Comparison of ENCODE assay signal across 1 cellular context in the genomic region with DNA sequence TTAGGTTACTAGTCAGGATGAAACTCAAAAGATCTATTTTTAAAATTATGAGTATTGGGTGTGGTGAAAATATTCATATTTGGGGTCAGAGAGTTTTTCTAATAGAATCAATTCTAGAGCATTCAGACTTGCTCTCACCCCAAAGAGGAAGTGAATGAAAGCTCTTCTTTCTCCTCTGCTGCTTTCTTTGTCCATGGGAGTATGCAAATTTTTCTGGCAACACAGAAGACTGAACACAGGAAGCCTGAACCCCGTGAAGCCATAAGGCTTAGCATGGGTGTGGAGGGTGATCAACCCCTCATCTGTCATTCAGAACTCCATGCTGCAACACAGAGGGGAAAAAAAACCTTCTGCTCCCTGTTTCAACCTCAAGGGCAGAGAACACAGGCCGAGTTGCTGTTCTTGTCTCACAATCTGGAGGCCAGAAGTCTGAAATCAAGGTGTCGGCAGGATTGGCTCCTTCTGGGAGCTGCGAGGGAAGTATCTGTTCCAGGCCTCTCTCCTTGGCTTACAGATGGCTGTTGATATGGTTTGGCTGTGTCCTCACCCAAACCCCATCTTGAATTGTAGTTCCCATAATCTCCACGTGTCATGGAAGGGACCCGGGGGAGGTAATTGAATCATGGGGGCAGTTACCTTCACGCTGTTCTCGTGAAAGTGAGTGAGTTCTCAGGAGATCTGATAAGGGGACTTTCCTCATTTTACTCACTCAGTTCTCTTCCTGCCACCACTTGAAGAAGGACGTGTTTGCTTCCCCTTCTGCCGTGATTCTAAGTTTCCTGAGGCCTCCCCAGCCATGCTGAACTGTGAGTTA.
A peak's percentile ranks its signal among the peaks of the same experiment; 100 is the strongest.
TF ChIP-seq lines count a peak whose summit lies in the region.

No MANE protein-coding gene starts in this region.

TF ChIP-seq in K562, 482 proteins besides CTCF, POLR2A, EP300 and RAD21 (continued from another document and continues in another):
- TF ChIP-seq, protein P1, sequence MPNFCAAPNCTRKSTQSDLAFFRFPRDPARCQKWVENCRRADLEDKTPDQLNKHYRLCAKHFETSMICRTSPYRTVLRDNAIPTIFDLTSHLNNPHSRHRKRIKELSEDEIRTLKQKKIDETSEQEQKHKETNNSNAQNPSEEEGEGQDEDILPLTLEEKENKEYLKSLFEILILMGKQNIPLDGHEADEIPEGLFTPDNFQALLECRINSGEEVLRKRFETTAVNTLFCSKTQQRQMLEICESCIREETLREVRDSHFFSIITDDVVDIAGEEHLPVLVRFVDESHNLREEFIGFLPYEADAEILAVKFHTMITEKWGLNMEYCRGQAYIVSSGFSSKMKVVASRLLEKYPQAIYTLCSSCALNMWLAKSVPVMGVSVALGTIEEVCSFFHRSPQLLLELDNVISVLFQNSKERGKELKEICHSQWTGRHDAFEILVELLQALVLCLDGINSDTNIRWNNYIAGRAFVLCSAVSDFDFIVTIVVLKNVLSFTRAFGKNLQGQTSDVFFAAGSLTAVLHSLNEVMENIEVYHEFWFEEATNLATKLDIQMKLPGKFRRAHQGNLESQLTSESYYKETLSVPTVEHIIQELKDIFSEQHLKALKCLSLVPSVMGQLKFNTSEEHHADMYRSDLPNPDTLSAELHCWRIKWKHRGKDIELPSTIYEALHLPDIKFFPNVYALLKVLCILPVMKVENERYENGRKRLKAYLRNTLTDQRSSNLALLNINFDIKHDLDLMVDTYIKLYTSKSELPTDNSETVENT (CRISPR knock-in tag; IDR thresholded peaks at IDR 0.05) = no peak
- TF ChIP-seq CHCHD3 (CRISPR knock-in tag; IDR thresholded peaks at IDR 0.05) (no peak), ETV5 (CRISPR knock-in tag; IDR thresholded peaks at IDR 0.05; ENCODE audit: low read depth) (0 out of 2 replicates have a peak, but pooled peaks have one; percentile 20), PYGO2 (tag; IDR thresholded peaks at IDR 0.05) (no peak), MXI1 (IDR thresholded peaks at IDR 0.05; ENCODE audit: low read depth, low read length) (no peak), NFRKB (IDR thresholded peaks at IDR 0.05; ENCODE audit: low read depth) (peak; percentile 77; the same call in 1 of the 2 replicates), SOX6 (IDR thresholded peaks at IDR 0.05) (peak; percentile 44), ZNF212 (CRISPR knock-in tag; IDR thresholded peaks at IDR 0.05) (no peak), PURB (CRISPR knock-in tag; IDR thresholded peaks at IDR 0.05; ENCODE audit: low read depth) (no peak), ZNF408 (CRISPR knock-in tag; IDR thresholded peaks at IDR 0.05; ENCODE audit: low read depth) (no peak), ARNT (IDR thresholded peaks at IDR 0.05) (no peak), ZNF764 (CRISPR knock-in tag; IDR thresholded peaks at IDR 0.05; ENCODE audit: low read depth) (no peak), ZNF696 (CRISPR knock-in tag; conservative IDR thresholded peaks at IDR 0.05) (no peak), HCFC1 (IDR thresholded peaks at IDR 0.05; ENCODE audit: low read depth, low read length) (0 out of 2 replicates have a peak, but pooled peaks have one; percentile 4), PHF8 (IDR thresholded peaks at IDR 0.05; ENCODE audit: borderline replicate concordance, low read length) (peak; percentile 35; the same call in 1 of the 2 replicates), TAF7 (tag; IDR thresholded peaks at IDR 0.05) (peak; percentile 28; the same call in 1 of the 2 replicates), POLR2B (IDR thresholded peaks at IDR 0.05; ENCODE audit: low read depth, partially characterized antibody) (no peak), SRF (CRISPR knock-in tag; IDR thresholded peaks at IDR 0.05) (no peak), YY1 (IDR thresholded peaks at IDR 0.05; ENCODE audit: borderline replicate concordance in 1 of 3, control insufficient read depth in 1 of 3, extremely low read depth in 1 of 3, insufficient read depth in 3 of 3, insufficient read length in 1 of 3, insufficient replicate concordance in 2 of 3, low read depth in 1 of 3, low read length in 2 of 3) (peak in 2 of 3 experiments; percentile 44 to 66), TRIM28 (IDR thresholded peaks at IDR 0.05) (no peak), ZNF217 (CRISPR knock-in tag; IDR thresholded peaks at IDR 0.05) (no peak), HDGF (IDR thresholded peaks at IDR 0.05) (no peak), NFIC (IDR thresholded peaks at IDR 0.05) (peak; percentile 23; the same call in 1 of the 2 replicates), ZNF707 (CRISPR knock-in tag; conservative IDR thresholded peaks at IDR 0.05) (0 out of 2 replicates have a peak, but pooled peaks have one; percentile 16), ZFX (CRISPR knock-in tag; IDR thresholded peaks at IDR 0.05) (peak; percentile 66), RHOXF2B (CRISPR knock-in tag; conservative IDR thresholded peaks at IDR 0.05) (no peak), PTRF (tag; IDR thresholded peaks at IDR 0.05) (0 out of 2 replicates have a peak, but pooled peaks have one; percentile 22), HDAC1 (IDR thresholded peaks at IDR 0.05) (0 out of 4 replicates have a peak, but pooled peaks of 1 of the 2 experiments have one; percentile 24), CBFA2T3 (IDR thresholded peaks at IDR 0.05) (peak; percentile 91), TRIM24 (IDR thresholded peaks at IDR 0.05) (peak in 1 of 2 experiments; percentile 50; a peak in 2 of 4 replicates), RCOR1 (IDR thresholded peaks at IDR 0.05; ENCODE audit: borderline replicate concordance in 1 of 2, low read depth in 2 of 2, low read length in 2 of 2) (0 out of 4 replicates have a peak, but pooled peaks of 1 of the 2 experiments have one; percentile 17), MTA3 (IDR thresholded peaks at IDR 0.05; ENCODE audit: borderline replicate concordance) (0 out of 2 replicates have a peak, but pooled peaks have one; percentile 33), CEBPB (tag; IDR thresholded peaks at IDR 0.05) (no peak), ZNF695 (CRISPR knock-in tag; IDR thresholded peaks at IDR 0.05) (no peak), POLR2H (tag; IDR thresholded peaks at IDR 0.05; ENCODE audit: low read depth) (peak; percentile 53), HIVEP1 (CRISPR knock-in tag; IDR thresholded peaks at IDR 0.05) (peak; percentile 24; the same call in 1 of the 2 replicates), FOXK1 (CRISPR knock-in tag; IDR thresholded peaks at IDR 0.05; ENCODE audit: borderline replicate concordance) (no peak), NCOA1 (IDR thresholded peaks at IDR 0.05; ENCODE audit: low read depth) (no peak)
- TF ChIP-seq, protein P2, sequence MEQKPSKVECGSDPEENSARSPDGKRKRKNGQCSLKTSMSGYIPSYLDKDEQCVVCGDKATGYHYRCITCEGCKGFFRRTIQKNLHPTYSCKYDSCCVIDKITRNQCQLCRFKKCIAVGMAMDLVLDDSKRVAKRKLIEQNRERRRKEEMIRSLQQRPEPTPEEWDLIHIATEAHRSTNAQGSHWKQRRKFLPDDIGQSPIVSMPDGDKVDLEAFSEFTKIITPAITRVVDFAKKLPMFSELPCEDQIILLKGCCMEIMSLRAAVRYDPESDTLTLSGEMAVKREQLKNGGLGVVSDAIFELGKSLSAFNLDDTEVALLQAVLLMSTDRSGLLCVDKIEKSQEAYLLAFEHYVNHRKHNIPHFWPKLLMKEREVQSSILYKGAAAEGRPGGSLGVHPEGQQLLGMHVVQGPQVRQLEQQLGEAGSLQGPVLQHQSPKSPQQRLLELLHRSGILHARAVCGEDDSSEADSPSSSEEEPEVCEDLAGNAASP (IDR thresholded peaks at IDR 0.05) = no peak
- TF ChIP-seq, protein P3, sequence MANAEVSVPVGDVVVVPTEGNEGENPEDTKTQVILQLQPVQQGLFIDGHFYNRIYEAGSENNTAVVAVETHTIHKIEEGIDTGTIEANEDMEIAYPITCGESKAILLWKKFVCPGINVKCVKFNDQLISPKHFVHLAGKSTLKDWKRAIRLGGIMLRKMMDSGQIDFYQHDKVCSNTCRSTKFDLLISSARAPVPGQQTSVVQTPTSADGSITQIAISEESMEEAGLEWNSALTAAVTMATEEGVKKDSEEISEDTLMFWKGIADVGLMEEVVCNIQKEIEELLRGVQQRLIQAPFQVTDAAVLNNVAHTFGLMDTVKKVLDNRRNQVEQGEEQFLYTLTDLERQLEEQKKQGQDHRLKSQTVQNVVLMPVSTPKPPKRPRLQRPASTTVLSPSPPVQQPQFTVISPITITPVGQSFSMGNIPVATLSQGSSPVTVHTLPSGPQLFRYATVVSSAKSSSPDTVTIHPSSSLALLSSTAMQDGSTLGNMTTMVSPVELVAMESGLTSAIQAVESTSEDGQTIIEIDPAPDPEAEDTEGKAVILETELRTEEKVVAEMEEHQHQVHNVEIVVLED (CRISPR knock-in tag; IDR thresholded peaks at IDR 0.05) = no peak
- TF ChIP-seq, protein P4, sequence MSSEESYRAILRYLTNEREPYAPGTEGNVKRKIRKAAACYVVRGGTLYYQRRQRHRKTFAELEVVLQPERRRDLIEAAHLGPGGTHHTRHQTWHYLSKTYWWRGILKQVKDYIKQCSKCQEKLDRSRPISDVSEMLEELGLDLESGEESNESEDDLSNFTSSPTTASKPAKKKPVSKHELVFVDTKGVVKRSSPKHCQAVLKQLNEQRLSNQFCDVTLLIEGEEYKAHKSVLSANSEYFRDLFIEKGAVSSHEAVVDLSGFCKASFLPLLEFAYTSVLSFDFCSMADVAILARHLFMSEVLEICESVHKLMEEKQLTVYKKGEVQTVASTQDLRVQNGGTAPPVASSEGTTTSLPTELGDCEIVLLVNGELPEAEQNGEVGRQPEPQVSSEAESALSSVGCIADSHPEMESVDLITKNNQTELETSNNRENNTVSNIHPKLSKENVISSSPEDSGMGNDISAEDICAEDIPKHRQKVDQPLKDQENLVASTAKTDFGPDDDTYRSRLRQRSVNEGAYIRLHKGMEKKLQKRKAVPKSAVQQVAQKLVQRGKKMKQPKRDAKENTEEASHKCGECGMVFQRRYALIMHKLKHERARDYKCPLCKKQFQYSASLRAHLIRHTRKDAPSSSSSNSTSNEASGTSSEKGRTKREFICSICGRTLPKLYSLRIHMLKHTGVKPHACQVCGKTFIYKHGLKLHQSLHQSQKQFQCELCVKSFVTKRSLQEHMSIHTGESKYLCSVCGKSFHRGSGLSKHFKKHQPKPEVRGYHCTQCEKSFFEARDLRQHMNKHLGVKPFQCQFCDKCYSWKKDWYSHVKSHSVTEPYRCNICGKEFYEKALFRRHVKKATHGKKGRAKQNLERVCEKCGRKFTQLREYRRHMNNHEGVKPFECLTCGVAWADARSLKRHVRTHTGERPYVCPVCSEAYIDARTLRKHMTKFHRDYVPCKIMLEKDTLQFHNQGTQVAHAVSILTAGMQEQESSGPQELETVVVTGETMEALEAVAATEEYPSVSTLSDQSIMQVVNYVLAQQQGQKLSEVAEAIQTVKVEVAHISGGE (CRISPR knock-in tag; IDR thresholded peaks at IDR 0.05) = peak in 1 of 3 experiments; percentile 40; a peak in 1 of 6 replicates
- TF ChIP-seq, protein P5, sequence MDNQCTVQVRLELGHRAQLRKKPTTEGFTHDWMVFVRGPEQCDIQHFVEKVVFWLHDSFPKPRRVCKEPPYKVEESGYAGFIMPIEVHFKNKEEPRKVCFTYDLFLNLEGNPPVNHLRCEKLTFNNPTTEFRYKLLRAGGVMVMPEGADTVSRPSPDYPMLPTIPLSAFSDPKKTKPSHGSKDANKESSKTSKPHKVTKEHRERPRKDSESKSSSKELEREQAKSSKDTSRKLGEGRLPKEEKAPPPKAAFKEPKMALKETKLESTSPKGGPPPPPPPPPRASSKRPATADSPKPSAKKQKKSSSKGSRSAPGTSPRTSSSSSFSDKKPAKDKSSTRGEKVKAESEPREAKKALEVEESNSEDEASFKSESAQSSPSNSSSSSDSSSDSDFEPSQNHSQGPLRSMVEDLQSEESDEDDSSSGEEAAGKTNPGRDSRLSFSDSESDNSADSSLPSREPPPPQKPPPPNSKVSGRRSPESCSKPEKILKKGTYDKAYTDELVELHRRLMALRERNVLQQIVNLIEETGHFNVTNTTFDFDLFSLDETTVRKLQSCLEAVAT (IDR thresholded peaks at IDR 0.05) = no peak
- TF ChIP-seq, protein P6, sequence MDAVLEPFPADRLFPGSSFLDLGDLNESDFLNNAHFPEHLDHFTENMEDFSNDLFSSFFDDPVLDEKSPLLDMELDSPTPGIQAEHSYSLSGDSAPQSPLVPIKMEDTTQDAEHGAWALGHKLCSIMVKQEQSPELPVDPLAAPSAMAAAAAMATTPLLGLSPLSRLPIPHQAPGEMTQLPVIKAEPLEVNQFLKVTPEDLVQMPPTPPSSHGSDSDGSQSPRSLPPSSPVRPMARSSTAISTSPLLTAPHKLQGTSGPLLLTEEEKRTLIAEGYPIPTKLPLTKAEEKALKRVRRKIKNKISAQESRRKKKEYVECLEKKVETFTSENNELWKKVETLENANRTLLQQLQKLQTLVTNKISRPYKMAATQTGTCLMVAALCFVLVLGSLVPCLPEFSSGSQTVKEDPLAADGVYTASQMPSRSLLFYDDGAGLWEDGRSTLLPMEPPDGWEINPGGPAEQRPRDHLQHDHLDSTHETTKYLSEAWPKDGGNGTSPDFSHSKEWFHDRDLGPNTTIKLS (IDR thresholded peaks at IDR 0.05; ENCODE audit: borderline replicate concordance, low read depth) = peak; percentile 80; the same call in 1 of the 2 replicates
- TF ChIP-seq, protein P7, sequence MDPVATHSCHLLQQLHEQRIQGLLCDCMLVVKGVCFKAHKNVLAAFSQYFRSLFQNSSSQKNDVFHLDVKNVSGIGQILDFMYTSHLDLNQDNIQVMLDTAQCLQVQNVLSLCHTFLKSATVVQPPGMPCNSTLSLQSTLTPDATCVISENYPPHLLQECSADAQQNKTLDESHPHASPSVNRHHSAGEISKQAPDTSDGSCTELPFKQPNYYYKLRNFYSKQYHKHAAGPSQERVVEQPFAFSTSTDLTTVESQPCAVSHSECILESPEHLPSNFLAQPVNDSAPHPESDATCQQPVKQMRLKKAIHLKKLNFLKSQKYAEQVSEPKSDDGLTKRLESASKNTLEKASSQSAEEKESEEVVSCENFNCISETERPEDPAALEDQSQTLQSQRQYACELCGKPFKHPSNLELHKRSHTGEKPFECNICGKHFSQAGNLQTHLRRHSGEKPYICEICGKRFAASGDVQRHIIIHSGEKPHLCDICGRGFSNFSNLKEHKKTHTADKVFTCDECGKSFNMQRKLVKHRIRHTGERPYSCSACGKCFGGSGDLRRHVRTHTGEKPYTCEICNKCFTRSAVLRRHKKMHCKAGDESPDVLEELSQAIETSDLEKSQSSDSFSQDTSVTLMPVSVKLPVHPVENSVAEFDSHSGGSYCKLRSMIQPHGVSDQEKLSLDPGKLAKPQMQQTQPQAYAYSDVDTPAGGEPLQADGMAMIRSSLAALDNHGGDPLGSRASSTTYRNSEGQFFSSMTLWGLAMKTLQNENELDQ (CRISPR knock-in tag; IDR thresholded peaks at IDR 0.05; ENCODE audit: borderline replicate concordance) = no peak
- TF ChIP-seq, protein P8, sequence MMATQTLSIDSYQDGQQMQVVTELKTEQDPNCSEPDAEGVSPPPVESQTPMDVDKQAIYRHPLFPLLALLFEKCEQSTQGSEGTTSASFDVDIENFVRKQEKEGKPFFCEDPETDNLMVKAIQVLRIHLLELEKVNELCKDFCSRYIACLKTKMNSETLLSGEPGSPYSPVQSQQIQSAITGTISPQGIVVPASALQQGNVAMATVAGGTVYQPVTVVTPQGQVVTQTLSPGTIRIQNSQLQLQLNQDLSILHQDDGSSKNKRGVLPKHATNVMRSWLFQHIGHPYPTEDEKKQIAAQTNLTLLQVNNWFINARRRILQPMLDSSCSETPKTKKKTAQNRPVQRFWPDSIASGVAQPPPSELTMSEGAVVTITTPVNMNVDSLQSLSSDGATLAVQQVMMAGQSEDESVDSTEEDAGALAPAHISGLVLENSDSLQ (IDR thresholded peaks at IDR 0.05) = peak; percentile 38; the same call in 1 of the 2 replicates
